In the genomic region with DNA sequence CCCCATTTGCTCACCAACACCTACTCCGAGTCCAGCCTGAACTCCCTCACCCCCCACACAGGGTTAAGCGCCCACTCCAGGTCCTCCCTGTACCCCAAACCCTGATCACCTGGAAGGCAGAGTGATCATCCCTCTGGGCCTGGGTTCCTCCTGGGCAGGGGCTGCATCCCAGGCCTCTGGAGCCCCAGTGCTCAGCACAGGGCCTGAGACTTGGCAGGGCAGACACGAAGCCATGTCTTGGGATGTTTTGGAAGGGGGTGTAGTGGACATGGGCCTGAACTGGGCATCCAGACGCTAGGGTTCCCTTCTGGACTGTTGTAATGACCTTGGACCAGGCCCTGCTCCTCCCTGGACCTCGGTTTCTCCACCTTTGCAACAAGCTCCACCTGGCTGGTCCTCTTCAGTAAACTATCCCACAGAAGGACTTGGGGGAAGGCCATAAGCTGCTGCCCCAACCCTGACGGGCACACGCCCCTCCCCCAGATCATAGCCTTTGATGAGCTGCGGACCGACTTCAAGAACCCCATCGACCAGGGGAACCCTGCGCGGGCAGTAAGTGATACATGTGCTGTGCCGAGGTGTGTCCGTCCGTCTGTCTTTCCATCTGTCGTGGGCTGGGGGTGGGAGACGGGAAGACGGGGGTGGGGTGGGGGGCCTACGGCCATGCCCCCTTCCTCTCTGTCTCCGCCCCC, we compare ENCODE assay signal across 1 cellular context.
TF ChIP-seq lines count a peak whose summit lies in the region.

No MANE protein-coding gene starts in this region.

TF ChIP-seq in GM23338, 12 proteins besides CTCF, POLR2A, EP300 and RAD21:
- TF ChIP-seq NANOG (IDR thresholded peaks at IDR 0.05; ENCODE audit: borderline replicate concordance) (no peak), EZH2 (IDR thresholded peaks at IDR 0.05; ENCODE audit: low read depth, unreplicated experiment) (no peak), ZNF331 (CRISPR knock-in tag; IDR thresholded peaks at IDR 0.05; ENCODE audit: low read depth) (no peak), POLR2AphosphoS5 (IDR thresholded peaks at IDR 0.05; ENCODE audit: low read depth) (no peak), JUNB (IDR thresholded peaks at IDR 0.05; ENCODE audit: unreplicated experiment) (no peak)
- TF ChIP-seq, protein P1, sequence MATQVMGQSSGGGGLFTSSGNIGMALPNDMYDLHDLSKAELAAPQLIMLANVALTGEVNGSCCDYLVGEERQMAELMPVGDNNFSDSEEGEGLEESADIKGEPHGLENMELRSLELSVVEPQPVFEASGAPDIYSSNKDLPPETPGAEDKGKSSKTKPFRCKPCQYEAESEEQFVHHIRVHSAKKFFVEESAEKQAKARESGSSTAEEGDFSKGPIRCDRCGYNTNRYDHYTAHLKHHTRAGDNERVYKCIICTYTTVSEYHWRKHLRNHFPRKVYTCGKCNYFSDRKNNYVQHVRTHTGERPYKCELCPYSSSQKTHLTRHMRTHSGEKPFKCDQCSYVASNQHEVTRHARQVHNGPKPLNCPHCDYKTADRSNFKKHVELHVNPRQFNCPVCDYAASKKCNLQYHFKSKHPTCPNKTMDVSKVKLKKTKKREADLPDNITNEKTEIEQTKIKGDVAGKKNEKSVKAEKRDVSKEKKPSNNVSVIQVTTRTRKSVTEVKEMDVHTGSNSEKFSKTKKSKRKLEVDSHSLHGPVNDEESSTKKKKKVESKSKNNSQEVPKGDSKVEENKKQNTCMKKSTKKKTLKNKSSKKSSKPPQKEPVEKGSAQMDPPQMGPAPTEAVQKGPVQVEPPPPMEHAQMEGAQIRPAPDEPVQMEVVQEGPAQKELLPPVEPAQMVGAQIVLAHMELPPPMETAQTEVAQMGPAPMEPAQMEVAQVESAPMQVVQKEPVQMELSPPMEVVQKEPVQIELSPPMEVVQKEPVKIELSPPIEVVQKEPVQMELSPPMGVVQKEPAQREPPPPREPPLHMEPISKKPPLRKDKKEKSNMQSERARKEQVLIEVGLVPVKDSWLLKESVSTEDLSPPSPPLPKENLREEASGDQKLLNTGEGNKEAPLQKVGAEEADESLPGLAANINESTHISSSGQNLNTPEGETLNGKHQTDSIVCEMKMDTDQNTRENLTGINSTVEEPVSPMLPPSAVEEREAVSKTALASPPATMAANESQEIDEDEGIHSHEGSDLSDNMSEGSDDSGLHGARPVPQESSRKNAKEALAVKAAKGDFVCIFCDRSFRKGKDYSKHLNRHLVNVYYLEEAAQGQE (IDR thresholded peaks at IDR 0.05; ENCODE audit: unreplicated experiment), result no peak
- TF ChIP-seq, protein P2, sequence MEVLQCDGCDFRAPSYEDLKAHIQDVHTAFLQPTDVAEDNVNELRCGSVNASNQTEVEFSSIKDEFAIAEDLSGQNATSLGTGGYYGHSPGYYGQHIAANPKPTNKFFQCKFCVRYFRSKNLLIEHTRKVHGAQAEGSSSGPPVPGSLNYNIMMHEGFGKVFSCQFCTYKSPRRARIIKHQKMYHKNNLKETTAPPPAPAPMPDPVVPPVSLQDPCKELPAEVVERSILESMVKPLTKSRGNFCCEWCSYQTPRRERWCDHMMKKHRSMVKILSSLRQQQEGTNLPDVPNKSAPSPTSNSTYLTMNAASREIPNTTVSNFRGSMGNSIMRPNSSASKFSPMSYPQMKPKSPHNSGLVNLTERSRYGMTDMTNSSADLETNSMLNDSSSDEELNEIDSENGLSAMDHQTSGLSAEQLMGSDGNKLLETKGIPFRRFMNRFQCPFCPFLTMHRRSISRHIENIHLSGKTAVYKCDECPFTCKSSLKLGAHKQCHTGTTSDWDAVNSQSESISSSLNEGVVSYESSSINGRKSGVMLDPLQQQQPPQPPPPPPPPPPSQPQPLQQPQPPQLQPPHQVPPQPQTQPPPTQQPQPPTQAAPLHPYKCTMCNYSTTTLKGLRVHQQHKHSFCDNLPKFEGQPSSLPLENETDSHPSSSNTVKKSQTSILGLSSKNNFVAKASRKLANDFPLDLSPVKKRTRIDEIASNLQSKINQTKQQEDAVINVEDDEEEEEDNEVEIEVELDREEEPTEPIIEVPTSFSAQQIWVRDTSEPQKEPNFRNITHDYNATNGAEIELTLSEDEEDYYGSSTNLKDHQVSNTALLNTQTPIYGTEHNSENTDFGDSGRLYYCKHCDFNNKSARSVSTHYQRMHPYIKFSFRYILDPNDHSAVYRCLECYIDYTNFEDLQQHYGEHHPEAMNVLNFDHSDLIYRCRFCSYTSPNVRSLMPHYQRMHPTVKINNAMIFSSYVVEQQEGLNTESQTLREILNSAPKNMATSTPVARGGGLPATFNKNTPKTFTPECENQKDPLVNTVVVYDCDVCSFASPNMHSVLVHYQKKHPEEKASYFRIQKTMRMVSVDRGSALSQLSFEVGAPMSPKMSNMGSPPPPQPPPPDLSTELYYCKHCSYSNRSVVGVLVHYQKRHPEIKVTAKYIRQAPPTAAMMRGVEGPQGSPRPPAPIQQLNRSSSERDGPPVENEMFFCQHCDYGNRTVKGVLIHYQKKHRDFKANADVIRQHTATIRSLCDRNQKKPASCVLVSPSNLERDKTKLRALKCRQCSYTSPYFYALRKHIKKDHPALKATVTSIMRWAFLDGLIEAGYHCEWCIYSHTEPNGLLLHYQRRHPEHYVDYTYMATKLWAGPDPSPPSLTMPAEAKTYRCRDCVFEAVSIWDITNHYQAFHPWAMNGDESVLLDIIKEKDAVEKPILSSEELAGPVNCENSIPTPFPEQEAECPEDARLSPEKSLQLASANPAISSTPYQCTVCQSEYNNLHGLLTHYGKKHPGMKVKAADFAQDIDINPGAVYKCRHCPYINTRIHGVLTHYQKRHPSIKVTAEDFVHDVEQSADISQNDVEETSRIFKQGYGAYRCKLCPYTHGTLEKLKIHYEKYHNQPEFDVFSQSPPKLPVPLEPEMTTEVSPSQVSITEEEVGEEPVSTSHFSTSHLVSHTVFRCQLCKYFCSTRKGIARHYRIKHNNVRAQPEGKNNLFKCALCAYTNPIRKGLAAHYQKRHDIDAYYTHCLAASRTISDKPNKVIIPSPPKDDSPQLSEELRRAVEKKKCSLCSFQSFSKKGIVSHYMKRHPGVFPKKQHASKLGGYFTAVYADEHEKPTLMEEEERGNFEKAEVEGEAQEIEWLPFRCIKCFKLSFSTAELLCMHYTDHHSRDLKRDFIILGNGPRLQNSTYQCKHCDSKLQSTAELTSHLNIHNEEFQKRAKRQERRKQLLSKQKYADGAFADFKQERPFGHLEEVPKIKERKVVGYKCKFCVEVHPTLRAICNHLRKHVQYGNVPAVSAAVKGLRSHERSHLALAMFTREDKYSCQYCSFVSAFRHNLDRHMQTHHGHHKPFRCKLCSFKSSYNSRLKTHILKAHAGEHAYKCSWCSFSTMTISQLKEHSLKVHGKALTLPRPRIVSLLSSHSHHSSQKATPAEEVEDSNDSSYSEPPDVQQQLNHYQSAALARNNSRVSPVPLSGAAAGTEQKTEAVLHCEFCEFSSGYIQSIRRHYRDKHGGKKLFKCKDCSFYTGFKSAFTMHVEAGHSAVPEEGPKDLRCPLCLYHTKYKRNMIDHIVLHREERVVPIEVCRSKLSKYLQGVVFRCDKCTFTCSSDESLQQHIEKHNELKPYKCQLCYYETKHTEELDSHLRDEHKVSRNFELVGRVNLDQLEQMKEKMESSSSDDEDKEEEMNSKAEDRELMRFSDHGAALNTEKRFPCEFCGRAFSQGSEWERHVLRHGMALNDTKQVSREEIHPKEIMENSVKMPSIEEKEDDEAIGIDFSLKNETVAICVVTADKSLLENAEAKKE (CRISPR knock-in tag; IDR thresholded peaks at IDR 0.05), result no peak
